ENCODE assay signal across 14 cellular contexts in the genomic region with DNA sequence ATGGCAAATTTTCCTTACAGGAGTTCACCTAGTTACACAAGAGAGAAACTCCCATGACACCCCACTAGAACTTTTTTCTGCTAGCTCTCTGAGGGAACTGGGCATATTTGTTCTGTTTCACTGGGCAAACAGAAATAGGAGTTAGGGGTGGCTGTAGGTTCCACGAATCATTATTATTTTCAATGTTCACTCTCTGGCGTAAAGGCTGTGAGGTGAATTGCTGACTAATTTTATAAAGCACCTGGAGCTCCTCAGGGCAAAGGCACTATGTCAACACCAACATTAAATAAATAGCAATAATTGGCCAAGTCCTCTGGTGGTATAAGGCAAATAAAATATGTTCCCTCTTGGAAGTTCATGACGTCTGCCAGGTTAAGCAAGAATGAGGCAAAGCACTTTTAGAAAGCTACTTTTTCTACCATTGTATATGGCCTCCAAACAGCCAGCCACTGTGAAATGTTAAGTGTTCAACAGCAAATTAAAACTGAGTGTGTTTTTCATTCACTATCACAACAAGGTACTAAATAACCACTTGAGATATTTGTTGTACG.
DNase-seq lines count a peak whose midpoint lies in the region; ATAC-seq and TF ChIP-seq lines count a peak whose summit lies in the region.
"Had no signal": no experiment of that assay in that cellular context is flagged by ENCODE, and none has a peak within 500 bp of the region (broad histone marks: within the 10 kb centered on the region; RNA-seq: fewer than 3 reads in every experiment).

No MANE protein-coding gene starts in this region.

- no peaks in the 10 kb centered on the region for H3K9me3 ChIP-seq in CD8-positive, alpha-beta T cell (ENCODE audit: low read length)
- H3K9me3 ChIP-seq: BE2C, sigmoid colon had no signal

- POLR2A ChIA-PET in CD8-positive, alpha-beta T cell (lab: Charles Lee): no interaction called here

- no peak overlapping the region for H3K27ac ChIP-seq in CD8-positive, alpha-beta T cell (ENCODE audit: low read depth, low read length)
- H3K27ac ChIP-seq: sigmoid colon had no signal

- TF ChIP-seq POLR2A in GM18505 (IDR thresholded peaks at IDR 0.05; ENCODE audit: borderline replicate concordance, extremely low read depth, insufficient read depth, insufficient read length): no peak

- H3K9me3 Mint-ChIP-seq in mesothelial cell of epicardium: no peaks in the 10 kb centered on the region
- H3K9me3 Mint-ChIP-seq in CD8-positive, alpha-beta T cell: no peaks in the 10 kb centered on the region
- H3K9me3 Mint-ChIP-seq: stimulated activated naive CD8-positive, alpha-beta T cell treated with anti-CD3 and anti-CD28 coated beads, Interleukin-15, amount 100 ng/mL, for 72 hours had no signal

- intact Hi-C loops in CD8-positive, alpha-beta T cell (cut with DNase I, micrococcal nuclease): no loop called here

- DNase-seq in DMS79 (lab: John Stamatoyannopoulos, UW): peak; percentile 64
- peak; percentile 94 for DNase-seq in NCI-H2029 (lab: John Stamatoyannopoulos, UW)
- peak; percentile 78 to 81 for DNase-seq in SHP77 (lab: John Stamatoyannopoulos, UW)
- no peak for DNase-seq in mesothelial cell of epicardium (ENCODE audit: low spot score in 2 of 2, unreplicated experiment in 2 of 2)
- DNase-seq in OCI-M2 (lab: John Stamatoyannopoulos, UW; ENCODE audit: unreplicated experiment): no peak
- DNase-seq in AG08396 (ENCODE audit: low spot score): no peak
- DNase-seq in CD8-positive, alpha-beta T cell: no peak
- DNase-seq: activated CD8-positive, alpha-beta memory T cell treated with anti-CD3 and anti-CD28 coated beads, Interleukin-2, amount 50 U/mL, for 48 hours; BE2C; GDM1; NCI-H526; sigmoid colon; stimulated activated naive CD8-positive, alpha-beta T cell treated with anti-CD3 and anti-CD28 coated beads, Interleukin-15, amount 100 ng/mL, for 72 hours had no signal

- no peaks in the 10 kb centered on the region for H3K27me3 Mint-ChIP-seq in mesothelial cell of epicardium (ENCODE audit: low read depth)
- H3K27me3 Mint-ChIP-seq in CD8-positive, alpha-beta T cell (ENCODE audit: low read depth): no peaks in the 10 kb centered on the region
- H3K27me3 Mint-ChIP-seq: stimulated activated naive CD8-positive, alpha-beta T cell treated with anti-CD3 and anti-CD28 coated beads, Interleukin-15, amount 100 ng/mL, for 72 hours had no signal

- peaks cover 22% of the 10 kb centered on the region for H3K4me1 Mint-ChIP-seq in mesothelial cell of epicardium
- H3K4me1 Mint-ChIP-seq in CD8-positive, alpha-beta T cell (ENCODE audit: low read depth): no peaks in the 10 kb centered on the region
- H3K4me1 Mint-ChIP-seq: stimulated activated naive CD8-positive, alpha-beta T cell treated with anti-CD3 and anti-CD28 coated beads, Interleukin-15, amount 100 ng/mL, for 72 hours had no signal

- ATAC-seq in GM18505 (IDR thresholded peaks at IDR 0.05; ENCODE audit: unreplicated experiment): no peak
- ATAC-seq in CD8-positive, alpha-beta T cell: no peak
- ATAC-seq: stimulated activated naive CD8-positive, alpha-beta T cell treated with anti-CD3 and anti-CD28 coated beads, Interleukin-15, amount 100 ng/mL, for 72 hours had no signal

- H3K36me3 ChIP-seq in CD8-positive, alpha-beta T cell (ENCODE audit: insufficient read depth, low read length): no peaks in the 10 kb centered on the region
- H3K36me3 ChIP-seq: BE2C, sigmoid colon had no signal

- H3K27me3 ChIP-seq in CD8-positive, alpha-beta T cell (ENCODE audit: insufficient read depth, low read length): no peaks in the 10 kb centered on the region
- H3K27me3 ChIP-seq: BE2C, sigmoid colon had no signal

- CTCF ChIA-PET in CD8-positive, alpha-beta T cell (lab: Charles Lee): no interaction called here

- peaks cover 2% of the 10 kb centered on the region for H3K36me3 Mint-ChIP-seq in mesothelial cell of epicardium
- H3K36me3 Mint-ChIP-seq in CD8-positive, alpha-beta T cell: no peaks in the 10 kb centered on the region

- H3K27ac Mint-ChIP-seq in mesothelial cell of epicardium: peak overlapping the region; percentile 36
- no peak overlapping the region for H3K27ac Mint-ChIP-seq in CD8-positive, alpha-beta T cell
- H3K27ac Mint-ChIP-seq: stimulated activated naive CD8-positive, alpha-beta T cell treated with anti-CD3 and anti-CD28 coated beads, Interleukin-15, amount 100 ng/mL, for 72 hours had no signal

- no peak for TF ChIP-seq CTCF in mesothelial cell of epicardium (IDR thresholded peaks at IDR 0.05; ENCODE audit: unreplicated experiment)
- TF ChIP-seq CTCF in CD8-positive, alpha-beta T cell (IDR thresholded peaks at IDR 0.05): no peak

- no peak overlapping the region for H3K4me3 Mint-ChIP-seq in mesothelial cell of epicardium
- no peak overlapping the region for H3K4me3 Mint-ChIP-seq in CD8-positive, alpha-beta T cell
- H3K4me3 Mint-ChIP-seq: stimulated activated naive CD8-positive, alpha-beta T cell treated with anti-CD3 and anti-CD28 coated beads, Interleukin-15, amount 100 ng/mL, for 72 hours had no signal

- no peaks in the 10 kb centered on the region for H3K4me1 ChIP-seq in CD8-positive, alpha-beta T cell (ENCODE audit: insufficient read depth, low read length)

- no peak overlapping the region for H3K4me3 ChIP-seq in CD8-positive, alpha-beta T cell (ENCODE audit: low read depth, low read length)
- H3K4me3 ChIP-seq: sigmoid colon had no signal

Comparison
In these comparisons a context has a peak if more than half of its experiments do, and no peak if none do; other contexts are left out.
1. DNase-seq: peak in DMS79 (single experiment), NCI-H2029 (single experiment) and SHP77 (2 of 2); none in mesothelial cell of epicardium (0 of 2), OCI-M2 (single experiment), AG08396 (single experiment) and CD8-positive, alpha-beta T cell (0 of 7).